Comparison of ENCODE assay signal across 12 cellular contexts in the genomic region with DNA sequence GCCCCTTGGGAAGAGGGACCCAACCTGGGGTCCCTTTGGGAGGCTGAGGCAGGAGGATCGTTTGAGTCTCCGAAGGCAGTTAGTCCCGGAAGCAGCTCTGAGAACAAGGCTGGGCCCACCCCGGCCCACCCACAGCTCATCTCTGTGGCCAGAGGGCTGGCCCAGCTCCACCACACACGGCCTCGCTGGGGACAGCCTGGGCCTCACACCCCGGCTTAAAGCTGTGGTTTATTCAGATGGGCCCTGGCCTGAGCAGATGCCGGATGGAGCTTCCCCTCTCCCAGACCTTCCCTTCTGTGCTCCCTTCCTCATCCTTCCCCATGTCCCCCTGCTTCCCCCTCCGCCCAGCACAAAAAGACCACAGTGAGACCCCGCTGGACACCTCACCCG.
"Had no signal": no experiment of that assay in that cellular context is flagged by ENCODE, and none has a peak within 500 bp of the region (broad histone marks: within the 10 kb centered on the region; RNA-seq: fewer than 3 reads in every experiment).

No MANE protein-coding gene starts in this region.

- DNase-seq: kidney glomerular epithelial cell had no signal

- H3K9me3 ChIP-seq: left lung, transverse colon had no signal

- H2AFZ ChIP-seq: hepatocyte, parathyroid adenoma had no signal

- H3K4me1 ChIP-seq: left lung, parathyroid adenoma, transverse colon had no signal

- FAIRE-seq: bronchial epithelial cell, frontal cortex, small intestine, urothelium cell line had no signal

- H3K79me2 ChIP-seq: hepatocyte, parathyroid adenoma had no signal

- H3K4me3 ChIP-seq: coronary artery, esophagus muscularis mucosa, hepatocyte, left lung, lung, transverse colon had no signal

- H3K9ac ChIP-seq: parathyroid adenoma had no signal

- H3K27ac ChIP-seq: coronary artery, esophagus muscularis mucosa, hepatocyte, left lung, parathyroid adenoma, transverse colon had no signal

- H3K27me3 ChIP-seq: esophagus muscularis mucosa, hepatocyte had no signal

- H3K36me3 ChIP-seq: esophagus muscularis mucosa, left lung, transverse colon had no signal

- H3K4me2 ChIP-seq: hepatocyte had no signal
